In genomic region chr16:88608076-88608475, GRCh38 we compare ENCODE assay signal across 19 cellular contexts. TPM values are rescaled to one million over a fixed set of nuclear protein-coding genes. Genes with fewer than 3 reads are reported as not detected.
"Had no signal": no experiment of that assay in that cellular context is flagged by ENCODE, and none has a peak within 500 bp of the region (broad histone marks: within the 10 kb centered on the region; RNA-seq: fewer than 3 reads in every experiment).

No MANE protein-coding gene starts in this region.

- H3K4me1 Mint-ChIP-seq: activated CD4-positive, alpha-beta T cell treated with anti-CD3 and anti-CD28 coated beads for 36 hours had no signal

- H3K27me3 Mint-ChIP-seq: activated CD4-positive, alpha-beta memory T cell treated with anti-CD3 and anti-CD28 coated beads for 36 hours; activated CD4-positive, alpha-beta T cell treated with anti-CD3 and anti-CD28 coated beads for 36 hours had no signal

- DNase-seq: activated CD4-positive, alpha-beta memory T cell treated with anti-CD3 and anti-CD28 coated beads for 36 hours; activated CD4-positive, alpha-beta T cell treated with anti-CD3 and anti-CD28 coated beads for 36 hours; activated CD8-positive, alpha-beta memory T cell treated with anti-CD3 and anti-CD28 coated beads, Interleukin-2, amount 50 U/mL, for 4 hours; anterior cingulate cortex; cerebellar nuclear complex; effector memory CD4-positive, alpha-beta T cell; foreskin keratinocyte; glutamatergic neuron; hypothalamus; kidney; mammary epithelial cell; natural killer cell; stimulated activated naive CD4-positive, alpha-beta T cell; T-helper 9 cell; tibial artery; uterus had no signal

- ATAC-seq: activated CD4-positive, alpha-beta T cell treated with anti-CD3 and anti-CD28 coated beads for 36 hours; foreskin keratinocyte; left lung; natural killer cell had no signal

- H3K27ac Mint-ChIP-seq: activated CD4-positive, alpha-beta memory T cell treated with anti-CD3 and anti-CD28 coated beads for 36 hours; activated CD4-positive, alpha-beta T cell treated with anti-CD3 and anti-CD28 coated beads for 36 hours; natural killer cell had no signal

- H3K4me3 Mint-ChIP-seq: activated CD4-positive, alpha-beta memory T cell treated with anti-CD3 and anti-CD28 coated beads for 36 hours; activated CD4-positive, alpha-beta T cell treated with anti-CD3 and anti-CD28 coated beads for 36 hours; natural killer cell had no signal

- H3K9me3 Mint-ChIP-seq: activated CD4-positive, alpha-beta memory T cell treated with anti-CD3 and anti-CD28 coated beads for 36 hours; natural killer cell had no signal

RNA-seq across cellular contexts. Expression of gene IL17C, which starts 30.3 kb away (rescaled TPM):
- total RNA-seq: foreskin keratinocyte, kidney, left lung, mammary epithelial cell, renal cortical epithelial cell, subcutaneous adipose tissue, uterus had no signal
